ENCODE assay signal across 26 cellular contexts in the genomic region with DNA sequence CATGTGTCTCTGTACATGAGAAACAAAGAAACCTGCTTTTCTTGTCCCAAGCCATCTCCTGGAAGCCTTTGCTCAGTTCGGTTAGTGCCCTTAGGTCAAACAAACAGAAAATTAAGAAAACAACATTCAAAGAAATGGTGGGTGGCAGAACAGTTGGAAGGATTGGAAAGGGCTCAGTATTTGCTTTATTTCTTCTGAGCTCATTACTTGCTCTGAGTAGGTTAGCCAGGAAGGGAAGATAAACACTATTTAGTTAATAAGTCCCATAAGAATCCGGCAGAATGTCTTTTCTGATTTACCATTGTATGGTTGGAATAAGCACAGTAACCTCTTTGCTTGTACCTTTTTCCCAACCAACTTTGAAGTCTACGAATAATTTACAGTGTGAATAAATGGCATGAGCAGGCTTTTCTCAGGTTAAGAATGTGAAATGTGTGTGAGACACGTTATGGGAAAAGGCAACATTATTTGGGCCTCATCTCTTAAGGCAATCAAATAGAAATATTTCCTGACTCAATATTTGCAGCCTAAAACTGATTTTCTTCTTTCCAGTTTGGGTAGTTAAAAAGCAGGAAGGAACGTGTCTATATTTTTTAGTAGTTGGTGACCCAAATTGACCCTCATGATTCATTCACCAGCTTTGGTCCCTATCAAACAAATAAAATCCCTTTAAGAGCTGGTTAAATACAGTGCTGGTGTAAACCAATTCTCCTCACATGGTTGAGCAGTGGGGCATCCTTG.
"Had no signal": no experiment of that assay in that cellular context is flagged by ENCODE, and none has a peak within 500 bp of the region (broad histone marks: within the 10 kb centered on the region; RNA-seq: fewer than 3 reads in every experiment).

No MANE protein-coding gene starts in this region.

- ATAC-seq: activated CD8-positive, alpha-beta T cell treated with anti-CD3 and anti-CD28 coated beads, Interleukin-2, amount 10 ng/mL, durations not matched to agents 7 days and 5 days; gastrocnemius medialis; left ventricle myocardium superior; naive thymus-derived CD8-positive, alpha-beta T cell had no signal

- H3K27me3 ChIP-seq: adrenal gland, ascending aorta, brain microvascular endothelial cell, esophagus muscularis mucosa, gastrocnemius medialis, right atrium auricular region, tibial nerve had no signal

- H3K27ac ChIP-seq: adrenal gland, ascending aorta, brain microvascular endothelial cell, esophagus muscularis mucosa, gastrocnemius medialis, right atrium auricular region, skin epidermis, tibial nerve, VCaP had no signal

- H3K9me3 Mint-ChIP-seq: activated CD4-positive, alpha-beta T cell treated with anti-CD3 and anti-CD28 coated beads, Interleukin-2, amount 10 ng/mL, durations not matched to agents 7 days and 5 days had no signal

- H3K4me1 ChIP-seq: adrenal gland, ascending aorta, esophagus muscularis mucosa, gastrocnemius medialis, right atrium auricular region, tibial nerve had no signal

- H3K4me1 Mint-ChIP-seq: activated CD4-positive, alpha-beta T cell treated with anti-CD3 and anti-CD28 coated beads, Interleukin-2, amount 10 ng/mL, durations not matched to agents 7 days and 5 days; naive thymus-derived CD8-positive, alpha-beta T cell had no signal

- H3K27me3 Mint-ChIP-seq: activated CD4-positive, alpha-beta T cell treated with anti-CD3 and anti-CD28 coated beads, Interleukin-2, amount 10 ng/mL, durations not matched to agents 7 days and 5 days; activated naive CD8-positive, alpha-beta T cell; naive thymus-derived CD8-positive, alpha-beta T cell; progenitor cell of endocrine pancreas; stimulated activated naive CD8-positive, alpha-beta T cell treated with anti-CD3 and anti-CD28 coated beads, Interleukin-15, Interleukin-2, amounts not matched to agents 100 ng/mL and 50 ng/mL, for 24 hours had no signal

- FAIRE-seq: urothelium cell line had no signal

- H3K4me3 ChIP-seq: adrenal gland, ascending aorta, esophagus muscularis mucosa, gastrocnemius medialis, right atrium auricular region, skin epidermis, tibial nerve had no signal

- DNase-seq: activated CD4-positive, alpha-beta T cell treated with anti-CD3 and anti-CD28 coated beads, Interleukin-2, amount 10 ng/mL, durations not matched to agents 7 days and 5 days; activated CD4-positive, CD25-positive, alpha-beta regulatory T cell treated with anti-CD3 and anti-CD28 coated beads, Interleukin-2, amount 50 U/mL, for 72 hours; activated CD8-positive, alpha-beta T cell treated with anti-CD3 and anti-CD28 coated beads, Interleukin-2, amount 10 ng/mL, durations not matched to agents 7 days and 5 days; adrenal gland; brain microvascular endothelial cell; central memory CD4-positive, alpha-beta T cell; dermis blood vessel endothelial cell; effector CD8-positive, alpha-beta T cell; gastrocnemius medialis; hypothalamus; left ventricle myocardium superior; mammary epithelial cell; naive thymus-derived CD8-positive, alpha-beta T cell; stimulated activated CD4-positive, alpha-beta T cell treated with anti-CD3 and anti-CD28 coated beads, Interleukin-1b, Interleukin-23, amount 100 ng/mL, for 48 hours; substantia nigra had no signal

- H3K4me3 Mint-ChIP-seq: activated CD4-positive, alpha-beta T cell treated with anti-CD3 and anti-CD28 coated beads, Interleukin-2, amount 10 ng/mL, durations not matched to agents 7 days and 5 days; activated CD8-positive, alpha-beta T cell treated with anti-CD3 and anti-CD28 coated beads, Interleukin-2, amount 10 ng/mL, durations not matched to agents 7 days and 5 days; activated naive CD8-positive, alpha-beta T cell; mesothelial cell of epicardium; naive thymus-derived CD8-positive, alpha-beta T cell; stimulated activated naive CD8-positive, alpha-beta T cell treated with anti-CD3 and anti-CD28 coated beads, Interleukin-15, Interleukin-2, amounts not matched to agents 100 ng/mL and 50 ng/mL, for 24 hours had no signal

- H3K9me3 ChIP-seq: adrenal gland, ascending aorta, esophagus muscularis mucosa, gastrocnemius medialis, right atrium auricular region, tibial nerve had no signal

- H3K36me3 Mint-ChIP-seq: activated naive CD8-positive, alpha-beta T cell; mesothelial cell of epicardium; naive thymus-derived CD8-positive, alpha-beta T cell had no signal

- H3K36me3 ChIP-seq: adrenal gland, ascending aorta, brain microvascular endothelial cell, esophagus muscularis mucosa, gastrocnemius medialis, right atrium auricular region, tibial nerve had no signal

- H3K27ac Mint-ChIP-seq: activated CD4-positive, alpha-beta T cell treated with anti-CD3 and anti-CD28 coated beads, Interleukin-2, amount 10 ng/mL, durations not matched to agents 7 days and 5 days; activated CD8-positive, alpha-beta T cell treated with anti-CD3 and anti-CD28 coated beads, Interleukin-2, amount 10 ng/mL, durations not matched to agents 7 days and 5 days; activated naive CD8-positive, alpha-beta T cell; mesothelial cell of epicardium; naive thymus-derived CD8-positive, alpha-beta T cell; progenitor cell of endocrine pancreas; stimulated activated naive CD8-positive, alpha-beta T cell treated with anti-CD3 and anti-CD28 coated beads, Interleukin-15, Interleukin-2, amounts not matched to agents 100 ng/mL and 50 ng/mL, for 24 hours had no signal
